ENCODE assay signal across 1 cellular context in genomic region chr15:48718646-48719045, GRCh38.
TF ChIP-seq lines count a peak whose summit lies in the region.

No MANE protein-coding gene starts in this region.

TF ChIP-seq in K562, 482 proteins besides CTCF, POLR2A, EP300 and RAD21 (continued from another document):
- 0 out of 2 replicates have a peak, but pooled peaks have one; percentile 3 for TF ChIP-seq CBFA2T3 (IDR thresholded peaks at IDR 0.05)
- TF ChIP-seq ERF (CRISPR knock-in tag; IDR thresholded peaks at IDR 0.05): no peak
- TF ChIP-seq, protein P1, sequence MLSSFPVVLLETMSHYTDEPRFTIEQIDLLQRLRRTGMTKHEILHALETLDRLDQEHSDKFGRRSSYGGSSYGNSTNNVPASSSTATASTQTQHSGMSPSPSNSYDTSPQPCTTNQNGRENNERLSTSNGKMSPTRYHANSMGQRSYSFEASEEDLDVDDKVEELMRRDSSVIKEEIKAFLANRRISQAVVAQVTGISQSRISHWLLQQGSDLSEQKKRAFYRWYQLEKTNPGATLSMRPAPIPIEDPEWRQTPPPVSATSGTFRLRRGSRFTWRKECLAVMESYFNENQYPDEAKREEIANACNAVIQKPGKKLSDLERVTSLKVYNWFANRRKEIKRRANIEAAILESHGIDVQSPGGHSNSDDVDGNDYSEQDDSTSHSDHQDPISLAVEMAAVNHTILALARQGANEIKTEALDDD (IDR thresholded peaks at IDR 0.05): peak; percentile 73
- TF ChIP-seq KDM4B (IDR thresholded peaks at IDR 0.05; ENCODE audit: borderline replicate concordance in 2 of 2, low read depth in 1 of 2): no peak
- peak; percentile 89 for TF ChIP-seq NFE2 (IDR thresholded peaks at IDR 0.05; ENCODE audit: low read depth)
- 0 out of 2 replicates have a peak, but pooled peaks have one; percentile 11 for TF ChIP-seq KLF16 (IDR thresholded peaks at IDR 0.05)
- TF ChIP-seq MAFK (IDR thresholded peaks at IDR 0.05; ENCODE audit: low read length): peak; percentile 58; the same call in 1 of the 2 replicates
- no peak for TF ChIP-seq NBN (IDR thresholded peaks at IDR 0.05; ENCODE audit: low read depth)
- no peak for TF ChIP-seq SMAD3 (CRISPR knock-in tag; conservative IDR thresholded peaks at IDR 0.05)
- TF ChIP-seq SOX6 (IDR thresholded peaks at IDR 0.05): no peak
- no peak for TF ChIP-seq ZNF699 (CRISPR knock-in tag; IDR thresholded peaks at IDR 0.05; ENCODE audit: insufficient replicate concordance)
- peak; percentile 58; the same call in 1 of the 2 replicates for TF ChIP-seq MAFG (tag; conservative IDR thresholded peaks at IDR 0.05)
- no peak for TF ChIP-seq KDM1A (IDR thresholded peaks at IDR 0.05)
- no peak for TF ChIP-seq PRPF4 (IDR thresholded peaks at IDR 0.05; ENCODE audit: insufficient read depth, low read depth, low read length, poor library complexity, severe bottlenecking)
- no peak for TF ChIP-seq ZNF79 (CRISPR knock-in tag; IDR thresholded peaks at IDR 0.05; ENCODE audit: low read depth)
- TF ChIP-seq, protein P2, sequence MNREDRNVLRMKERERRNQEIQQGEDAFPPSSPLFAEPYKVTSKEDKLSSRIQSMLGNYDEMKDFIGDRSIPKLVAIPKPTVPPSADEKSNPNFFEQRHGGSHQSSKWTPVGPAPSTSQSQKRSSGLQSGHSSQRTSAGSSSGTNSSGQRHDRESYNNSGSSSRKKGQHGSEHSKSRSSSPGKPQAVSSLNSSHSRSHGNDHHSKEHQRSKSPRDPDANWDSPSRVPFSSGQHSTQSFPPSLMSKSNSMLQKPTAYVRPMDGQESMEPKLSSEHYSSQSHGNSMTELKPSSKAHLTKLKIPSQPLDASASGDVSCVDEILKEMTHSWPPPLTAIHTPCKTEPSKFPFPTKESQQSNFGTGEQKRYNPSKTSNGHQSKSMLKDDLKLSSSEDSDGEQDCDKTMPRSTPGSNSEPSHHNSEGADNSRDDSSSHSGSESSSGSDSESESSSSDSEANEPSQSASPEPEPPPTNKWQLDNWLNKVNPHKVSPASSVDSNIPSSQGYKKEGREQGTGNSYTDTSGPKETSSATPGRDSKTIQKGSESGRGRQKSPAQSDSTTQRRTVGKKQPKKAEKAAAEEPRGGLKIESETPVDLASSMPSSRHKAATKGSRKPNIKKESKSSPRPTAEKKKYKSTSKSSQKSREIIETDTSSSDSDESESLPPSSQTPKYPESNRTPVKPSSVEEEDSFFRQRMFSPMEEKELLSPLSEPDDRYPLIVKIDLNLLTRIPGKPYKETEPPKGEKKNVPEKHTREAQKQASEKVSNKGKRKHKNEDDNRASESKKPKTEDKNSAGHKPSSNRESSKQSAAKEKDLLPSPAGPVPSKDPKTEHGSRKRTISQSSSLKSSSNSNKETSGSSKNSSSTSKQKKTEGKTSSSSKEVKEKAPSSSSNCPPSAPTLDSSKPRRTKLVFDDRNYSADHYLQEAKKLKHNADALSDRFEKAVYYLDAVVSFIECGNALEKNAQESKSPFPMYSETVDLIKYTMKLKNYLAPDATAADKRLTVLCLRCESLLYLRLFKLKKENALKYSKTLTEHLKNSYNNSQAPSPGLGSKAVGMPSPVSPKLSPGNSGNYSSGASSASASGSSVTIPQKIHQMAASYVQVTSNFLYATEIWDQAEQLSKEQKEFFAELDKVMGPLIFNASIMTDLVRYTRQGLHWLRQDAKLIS (CRISPR knock-in tag; IDR thresholded peaks at IDR 0.05): no peak
- TF ChIP-seq MTA1 (IDR thresholded peaks at IDR 0.05; ENCODE audit: borderline replicate concordance): no peak
- no peak for TF ChIP-seq SRSF3 (IDR thresholded peaks at IDR 0.05; ENCODE audit: insufficient read depth, low read length)
- peak; percentile 49 for TF ChIP-seq DACH1 (IDR thresholded peaks at IDR 0.05; ENCODE audit: partially characterized antibody)
- TF ChIP-seq TCF3 (CRISPR knock-in tag; IDR thresholded peaks at IDR 0.05): 0 out of 2 replicates have a peak, but pooled peaks have one; percentile 5
- no peak for TF ChIP-seq ZNF583 (CRISPR knock-in tag; IDR thresholded peaks at IDR 0.05)
- no peak for TF ChIP-seq THAP12 (CRISPR knock-in tag; IDR thresholded peaks at IDR 0.05)
- TF ChIP-seq, protein P3, sequence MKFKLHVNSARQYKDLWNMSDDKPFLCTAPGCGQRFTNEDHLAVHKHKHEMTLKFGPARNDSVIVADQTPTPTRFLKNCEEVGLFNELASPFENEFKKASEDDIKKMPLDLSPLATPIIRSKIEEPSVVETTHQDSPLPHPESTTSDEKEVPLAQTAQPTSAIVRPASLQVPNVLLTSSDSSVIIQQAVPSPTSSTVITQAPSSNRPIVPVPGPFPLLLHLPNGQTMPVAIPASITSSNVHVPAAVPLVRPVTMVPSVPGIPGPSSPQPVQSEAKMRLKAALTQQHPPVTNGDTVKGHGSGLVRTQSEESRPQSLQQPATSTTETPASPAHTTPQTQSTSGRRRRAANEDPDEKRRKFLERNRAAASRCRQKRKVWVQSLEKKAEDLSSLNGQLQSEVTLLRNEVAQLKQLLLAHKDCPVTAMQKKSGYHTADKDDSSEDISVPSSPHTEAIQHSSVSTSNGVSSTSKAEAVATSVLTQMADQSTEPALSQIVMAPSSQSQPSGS (CRISPR knock-in tag; IDR thresholded peaks at IDR 0.05): no peak
- peak; percentile 34 for TF ChIP-seq ATF3 (IDR thresholded peaks at IDR 0.05)
- TF ChIP-seq ATF3 (CRISPR knock-in tag; conservative IDR thresholded peaks at IDR 0.05): no peak
- TF ChIP-seq ZNF316 (IDR thresholded peaks at IDR 0.05): peak; percentile 50
- TF ChIP-seq, protein P4, sequence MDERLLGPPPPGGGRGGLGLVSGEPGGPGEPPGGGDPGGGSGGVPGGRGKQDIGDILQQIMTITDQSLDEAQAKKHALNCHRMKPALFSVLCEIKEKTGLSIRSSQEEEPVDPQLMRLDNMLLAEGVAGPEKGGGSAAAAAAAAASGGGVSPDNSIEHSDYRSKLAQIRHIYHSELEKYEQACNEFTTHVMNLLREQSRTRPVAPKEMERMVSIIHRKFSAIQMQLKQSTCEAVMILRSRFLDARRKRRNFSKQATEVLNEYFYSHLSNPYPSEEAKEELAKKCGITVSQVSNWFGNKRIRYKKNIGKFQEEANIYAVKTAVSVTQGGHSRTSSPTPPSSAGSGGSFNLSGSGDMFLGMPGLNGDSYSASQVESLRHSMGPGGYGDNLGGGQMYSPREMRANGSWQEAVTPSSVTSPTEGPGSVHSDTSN (CRISPR knock-in tag; IDR thresholded peaks at IDR 0.05; ENCODE audit: low read depth): no peak
- TF ChIP-seq, protein P4 (tag; conservative IDR thresholded peaks at IDR 0.05; ENCODE audit: low read depth): 0 out of 2 replicates have a peak, but pooled peaks have one; percentile 15
- no peak for TF ChIP-seq ZBTB34 (CRISPR knock-in tag; IDR thresholded peaks at IDR 0.05)
- no peak for TF ChIP-seq CBFB (CRISPR knock-in tag; IDR thresholded peaks at IDR 0.05)
- TF ChIP-seq JUND (IDR thresholded peaks at IDR 0.05; ENCODE audit: borderline replicate concordance, low read depth, low read length): peak; percentile 33; the same call in 1 of the 2 replicates
- TF ChIP-seq JUND (tag; IDR thresholded peaks at IDR 0.05; ENCODE audit: borderline replicate concordance, low read depth, low read length): peak; percentile 18; the same call in 1 of the 3 replicates
- no peak for TF ChIP-seq MAZ (CRISPR knock-in tag; conservative IDR thresholded peaks at IDR 0.05 in 1 of 2, IDR thresholded peaks at IDR 0.05 in 1 of 2)
- no peak for TF ChIP-seq TARDBP (IDR thresholded peaks at IDR 0.05)
- TF ChIP-seq C11orf30 (IDR thresholded peaks at IDR 0.05; ENCODE audit: low read depth): peak; percentile 82
TF ChIP-seq in K562: peak in this region for 15.
